ENCODE assay signal across 8 cellular contexts in the genomic region with DNA sequence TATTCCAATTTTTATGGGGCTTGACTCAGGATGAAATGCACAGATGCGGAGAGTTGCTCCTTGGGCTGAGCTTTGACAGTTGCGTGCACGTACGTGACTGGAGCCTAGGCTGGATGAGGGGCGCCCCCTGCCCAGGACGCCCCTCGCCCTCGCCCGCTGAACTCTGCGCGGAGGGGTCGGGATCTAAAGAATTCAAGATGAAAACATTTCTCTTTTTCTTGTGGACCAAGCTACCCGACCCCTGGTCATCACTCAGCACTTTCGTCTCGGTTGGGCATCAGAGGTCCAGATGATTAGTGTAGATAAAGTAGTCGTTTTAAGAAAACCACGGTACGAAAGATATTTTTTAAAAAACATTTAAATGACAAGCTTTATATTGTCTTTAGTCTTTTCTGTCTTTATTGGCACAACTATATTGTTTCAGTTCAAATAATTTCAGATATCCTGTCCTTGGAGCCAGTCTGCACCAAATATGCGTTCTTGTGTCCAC. TPM values are rescaled to one million over a fixed set of nuclear protein-coding genes. Genes with fewer than 3 reads are reported as not detected.
DNase-seq lines count a peak whose midpoint lies in the region; ATAC-seq, FAIRE-seq and TF ChIP-seq lines count a peak whose summit lies in the region.

No MANE protein-coding gene starts in this region.

- H2BK5ac ChIP-seq in neuronal stem cell (ENCODE audit: low read length), result no peak overlapping the region

- no peak overlapping the region for H3K18ac ChIP-seq in neuronal stem cell (ENCODE audit: low read length)

- H4K8ac ChIP-seq in neuronal stem cell (ENCODE audit: low read depth, low read length), result no peak overlapping the region

- H4K91ac ChIP-seq in neuronal stem cell (ENCODE audit: low read depth, low read length, poor library complexity), result no peak overlapping the region

- no peak overlapping the region for H3K14ac ChIP-seq in neuronal stem cell (ENCODE audit: low read length)

- TF ChIP-seq POLR2A in endothelial cell of umbilical vein (IDR thresholded peaks at IDR 0.05; ENCODE audit: low read depth, low read length), result no peak

- H3K36me3 ChIP-seq in endothelial cell of umbilical vein (ENCODE audit: control insufficient read depth in 2 of 2, extremely low read depth in 1 of 2, insufficient read depth in 2 of 2, low read length in 2 of 2), result no peaks in the 10 kb centered on the region
- peaks cover under 1 to 1% of the 10 kb centered on the region in 2 donors for H3K36me3 ChIP-seq in neuronal stem cell (replicated peaks in 1 of 2; ENCODE audit: control insufficient read depth in 2 of 2, insufficient read depth in 2 of 2, low read length in 2 of 2)

- H3K4me2 ChIP-seq in endothelial cell of umbilical vein (ENCODE audit: insufficient read depth, low read length) (peak overlapping the region; percentile 89), neuronal stem cell (ENCODE audit: insufficient read depth, low read length, poor library complexity, severe bottlenecking) (peak overlapping the region; percentile 78)

- H2BK120ac ChIP-seq in neuronal stem cell (ENCODE audit: low read depth, low read length), result no peak overlapping the region

- FAIRE-seq in endothelial cell of umbilical vein (lab: Jason Lieb, UNC), result no peak

- WGBS in neuronal stem cell (ENCODE audit: extremely low coverage in 2 of 2, insufficient read length in 2 of 2, insufficient replicate concordance in 1 of 2), 2 donors, result no CpG with 5 or more reads among the region's 19 CpGs

- CTCF ChIA-PET in endothelial cell of umbilical vein (lab: Charles Lee), result interaction anchor here (0.6 to 1.4 kb wide), 5 partner anchors 22 to 995 kb away, joined by 3 to 6 read pairs (median 4); a partner anchor contains a TSS

- TF ChIP-seq CTCF in endothelial cell of umbilical vein (IDR thresholded peaks at IDR 0.05; ENCODE audit: extremely low read depth in 1 of 2, insufficient read depth in 1 of 2, low read depth in 1 of 2, low read length in 2 of 2), result no peak

- H3K4me3 ChIP-seq in endothelial cell of umbilical vein (replicated peaks in 1 of 3; ENCODE audit: insufficient read depth in 1 of 3, low read depth in 1 of 3, low read length in 3 of 3) (peak overlapping the region; percentile 65 to 83 (median 82)), neuronal stem cell (ENCODE audit: low read length in 2 of 2) (peak overlapping the region; percentile 61 to 87)

- H2BK15ac ChIP-seq in neuronal stem cell (ENCODE audit: low read length), result no peak overlapping the region

- peaks cover 4% of the 10 kb centered on the region in 2 experiments for H3K27me3 ChIP-seq in endothelial cell of umbilical vein (ENCODE audit: control insufficient read depth in 2 of 2, insufficient read depth in 2 of 2, low read length in 2 of 2)
- H3K27me3 ChIP-seq in neuronal stem cell (ENCODE audit: control insufficient read depth in 3 of 3, insufficient read depth in 3 of 3, low read depth in 1 of 3, low read length in 3 of 3), result no peaks in the 10 kb centered on the region

- intact Hi-C loops in Right ventricle myocardium superior (cut with DNase I) (no loop called here), cardiac septum (cut with DNase I) (no loop called here), endothelial cell of umbilical vein (cut with micrococcal nuclease) (loop anchor here (1.0 to 5.0 kb wide), 3 partner anchors 81 to 451 kb away; a partner anchor contains a TSS)

- H4K20me1 ChIP-seq in endothelial cell of umbilical vein (replicated peaks; ENCODE audit: control insufficient read depth, extremely low read depth, insufficient read depth, low read length), result no peaks in the 10 kb centered on the region

- H3K4me1 ChIP-seq in endothelial cell of umbilical vein (ENCODE audit: control insufficient read depth, extremely low read depth, insufficient read depth, low read length) (peaks cover 9% of the 10 kb centered on the region), neuronal stem cell (ENCODE audit: control insufficient read depth in 2 of 2, insufficient read depth in 1 of 2, low read depth in 1 of 2, low read length in 2 of 2) (peaks cover 0 to 1% of the 10 kb centered on the region in 2 donors)

- H3K9ac ChIP-seq in endothelial cell of umbilical vein (replicated peaks; ENCODE audit: extremely low read depth, insufficient read depth, low read length) (peak overlapping the region; percentile 57), neuronal stem cell (ENCODE audit: low read depth, low read length, poor library complexity) (no peak overlapping the region)

- peaks cover 2% of the 10 kb centered on the region for H3K79me1 ChIP-seq in neuronal stem cell (ENCODE audit: low read depth, low read length)

- DNase-seq in Right ventricle myocardium superior (no peak), cardiac septum (ENCODE audit: low spot score) (no peak), OCI-M1 (lab: John Stamatoyannopoulos, UW) (peak; percentile 37), endothelial cell of umbilical vein (ENCODE audit: low read depth, low spot score) (no peak), neuronal stem cell (ENCODE audit: low spot score) (no peak), KG1 (lab: John Stamatoyannopoulos, UW) (no peak), kidney glomerular epithelial cell (lab: John Stamatoyannopoulos, UW) (no peak), AML-193 (lab: John Stamatoyannopoulos, UW) (no peak)

- no peak overlapping the region for H2BK12ac ChIP-seq in neuronal stem cell (ENCODE audit: low read length)

- no peaks in the 10 kb centered on the region for H3K9me1 ChIP-seq in endothelial cell of umbilical vein (replicated peaks; ENCODE audit: control insufficient read depth, extremely low read depth, insufficient read depth, low read length)

- H3K27ac ChIP-seq in endothelial cell of umbilical vein (ENCODE audit: insufficient read depth, low read depth, low read length), result peak overlapping the region; percentile 6
- H3K27ac ChIP-seq in neuronal stem cell (replicated peaks; ENCODE audit: low read length), result peak overlapping the region; percentile 32

- H3K9me3 ChIP-seq in endothelial cell of umbilical vein (replicated peaks; ENCODE audit: control insufficient read depth, insufficient read depth, low read length) (no peaks in the 10 kb centered on the region), neuronal stem cell (replicated peaks in 1 of 2; ENCODE audit: control insufficient read depth in 2 of 2, insufficient read depth in 1 of 2, low read depth in 1 of 2, low read length in 2 of 2) (no peaks in the 10 kb centered on the region)

- POLR2A ChIA-PET in endothelial cell of umbilical vein (lab: Charles Lee), result interaction anchor here (0.6 kb wide), 1 partner anchor 1449 kb away, joined by 5 read pairs; no protein-coding TSS in a partner anchor

- BruUV-seq in endothelial cell of umbilical vein (replicated peaks; lab: Mats Ljungman, UMichigan), result TSS peak; percentile 41

- dilution Hi-C loops in endothelial cell of umbilical vein (cut with MboI; ENCODE audit: extremely low pct_ligation_motif_present, low sequenced_read_pairs), result no loop called here

- no peak overlapping the region for H3K23ac ChIP-seq in neuronal stem cell (ENCODE audit: low read depth, low read length, poor library complexity)

- H3K79me2 ChIP-seq in endothelial cell of umbilical vein (ENCODE audit: control insufficient read depth, insufficient read depth, low read length), result peaks cover 5% of the 10 kb centered on the region

- H2AFZ ChIP-seq in endothelial cell of umbilical vein (ENCODE audit: low read depth, low read length) (peak overlapping the region; percentile 81), neuronal stem cell (ENCODE audit: low read length) (peak overlapping the region; percentile 87)

- no peak overlapping the region for H2AK5ac ChIP-seq in neuronal stem cell (ENCODE audit: low read depth, low read length)

- H3K4ac ChIP-seq in neuronal stem cell (ENCODE audit: low read length), result no peak overlapping the region

- ATAC-seq in Right ventricle myocardium superior (ENCODE audit: poor library complexity), result peak; percentile 3

TF ChIP-seq in endothelial cell of umbilical vein, 7 proteins besides CTCF, POLR2A, EP300 and RAD21:
- TF ChIP-seq GATA2 (IDR thresholded peaks at IDR 0.05; ENCODE audit: insufficient read depth, insufficient read length, low read depth, low read length) (no peak), POLR2AphosphoS5 (IDR thresholded peaks at IDR 0.05; ENCODE audit: insufficient read depth, low read depth, low read length) (no peak), MYC (IDR thresholded peaks at IDR 0.05; ENCODE audit: low read depth, low read length) (no peak), FOS (IDR thresholded peaks at IDR 0.05; ENCODE audit: borderline replicate concordance, insufficient read depth, low read length) (no peak), EZH2 (IDR thresholded peaks at IDR 0.05; ENCODE audit: borderline replicate concordance, low read depth, low read length, severe bottlenecking) (no peak)
TF ChIP-seq in endothelial cell of umbilical vein: peak in this region for 0.

RNA-seq across cellular contexts. Expression of a gene that starts 0.7 kb away (rescaled TPM):
- 12.4 TPM for total RNA-seq in Right ventricle myocardium superior
- 14.3 TPM for total RNA-seq in cardiac septum
- total RNA-seq in endothelial cell of umbilical vein, result 50.8 and 62.9 TPM in 2 replicates
- polyA plus RNA-seq in endothelial cell of umbilical vein, result 39.6 and 48.2 TPM in 2 replicates
- polyA plus RNA-seq in endothelial cell of umbilical vein (2011; cell fraction: cytosol; rRNA removed), result 56.6 and 68.0 TPM in 2 replicates
- polyA plus RNA-seq in endothelial cell of umbilical vein (2011; cell fraction: nucleus; rRNA removed), result 22.7 and 28.2 TPM in 2 replicates
- 65.2 and 77.4 TPM in 2 replicates for polyA plus RNA-seq in endothelial cell of umbilical vein (2012)
- 30.5 and 45.0 TPM in 2 replicates for polyA minus RNA-seq in endothelial cell of umbilical vein
- 12.5 TPM for polyA minus RNA-seq in endothelial cell of umbilical vein (2011; cell fraction: cytosol; rRNA and poly(A)+ RNA removed)
- 11.8 and 13.1 TPM in 2 replicates for polyA minus RNA-seq in endothelial cell of umbilical vein (2011; cell fraction: nucleus; rRNA and poly(A)+ RNA removed)
- polyA plus RNA-seq in neuronal stem cell (2013, experiment 1 of 2), result 57.9 TPM
- polyA plus RNA-seq in neuronal stem cell (2013, experiment 2 of 2), result 57.9 TPM

RNA-seq across cellular contexts. Expression of a gene that starts 21.4 kb away (rescaled TPM):
- total RNA-seq in Right ventricle myocardium superior (108 TPM), cardiac septum (84.4 TPM), endothelial cell of umbilical vein (54.1 and 62.4 TPM in 2 replicates)
- polyA plus RNA-seq in endothelial cell of umbilical vein, result 54.0 and 92.0 TPM in 2 replicates
- polyA plus RNA-seq in endothelial cell of umbilical vein (2011; cell fraction: cytosol; rRNA removed), result 93.4 and 126 TPM in 2 replicates
- polyA plus RNA-seq in endothelial cell of umbilical vein (2011; cell fraction: nucleus; rRNA removed), result 31.3 and 31.5 TPM in 2 replicates
- 92.3 and 101 TPM in 2 replicates for polyA plus RNA-seq in endothelial cell of umbilical vein (2012)
- polyA minus RNA-seq in endothelial cell of umbilical vein, result 147 and 164 TPM in 2 replicates
- polyA minus RNA-seq in endothelial cell of umbilical vein (2011; cell fraction: cytosol; rRNA and poly(A)+ RNA removed), result 22.7 TPM
- 13.4 and 15.8 TPM in 2 replicates for polyA minus RNA-seq in endothelial cell of umbilical vein (2011; cell fraction: nucleus; rRNA and poly(A)+ RNA removed)
- polyA plus RNA-seq in neuronal stem cell (2013, experiment 1 of 2), result 195 TPM
- polyA plus RNA-seq in neuronal stem cell (2013, experiment 2 of 2), result 200 TPM
